15 cellular contexts compared by ENCODE assay signal in the genomic region with DNA sequence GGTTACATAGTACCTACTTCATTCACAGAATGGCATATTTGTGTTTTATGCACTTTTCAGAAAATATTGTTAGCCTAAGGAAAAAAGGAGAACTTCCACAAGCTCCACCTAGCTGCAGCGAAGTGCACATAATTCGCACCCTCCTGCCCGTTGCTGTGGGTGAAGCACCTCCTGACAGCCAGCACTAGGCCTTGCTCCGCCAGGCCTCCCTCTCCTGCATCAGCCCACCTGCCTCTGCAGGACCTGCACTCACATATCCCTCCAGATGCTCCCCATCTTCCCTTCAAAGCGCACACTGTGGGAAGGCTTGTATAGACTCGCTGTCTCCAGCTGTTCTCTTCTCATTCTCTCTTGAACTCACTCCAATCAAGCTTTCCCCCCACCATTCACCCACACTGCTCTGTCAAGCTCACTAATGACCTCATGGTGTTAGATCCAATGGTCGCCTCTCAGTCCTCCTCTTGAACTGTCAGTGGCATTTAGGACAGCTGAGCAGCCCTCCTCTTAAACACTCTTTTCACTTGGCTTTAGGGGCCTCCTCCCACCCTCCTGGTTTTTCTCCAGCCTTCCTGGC. TPM values are rescaled to one million over a fixed set of nuclear protein-coding genes. Genes with fewer than 3 reads are reported as not detected.
DNase-seq lines count a peak whose midpoint lies in the region; ATAC-seq, FAIRE-seq and TF ChIP-seq lines count a peak whose summit lies in the region.
"Had no signal": no experiment of that assay in that cellular context is flagged by ENCODE, and none has a peak within 500 bp of the region (broad histone marks: within the 10 kb centered on the region; RNA-seq: fewer than 3 reads in every experiment).

No MANE protein-coding gene starts in this region.

- H2BK15ac ChIP-seq in H9 (ENCODE audit: low read depth, low read length): no peak overlapping the region

- no peak overlapping the region for H3K4me3 ChIP-seq in Panc1 (ENCODE audit: low read depth in 2 of 2, low read length in 2 of 2)
- no peak overlapping the region for H3K4me3 ChIP-seq in HepG2 (replicated peaks in 1 of 3; ENCODE audit: insufficient read depth in 1 of 3, low read depth in 2 of 3, low read length in 3 of 3)
- H3K4me3 ChIP-seq: left ventricle myocardium inferior, SK-N-MC had no signal

- no peak overlapping the region for H2BK5ac ChIP-seq in H9 (ENCODE audit: insufficient read length, low read length)

- H3K79me1 ChIP-seq in H9 (ENCODE audit: insufficient read depth, low read depth, low read length, poor library complexity, severe bottlenecking): no peaks in the 10 kb centered on the region

- intact Hi-C loops in Panc1 (cut with micrococcal nuclease; ENCODE audit: unreplicated experiment): no loop called here
- intact Hi-C loops in HepG2 (cut with micrococcal nuclease; ENCODE audit: unreplicated experiment): no loop called here

- FAIRE-seq in HepG2 (lab: Jason Lieb, UNC): no peak

- no peak overlapping the region for H3K27ac ChIP-seq in H9 (ENCODE audit: insufficient read length, low read depth, low read length)
- no peak overlapping the region for H3K27ac ChIP-seq in Panc1 (ENCODE audit: low read length)
- H3K27ac ChIP-seq in HepG2 (ENCODE audit: extremely low read length, insufficient read depth, low read length): no peak overlapping the region
- H3K27ac ChIP-seq: left ventricle myocardium inferior, SK-N-MC, VCaP had no signal

- H3K9ac ChIP-seq in H9 (ENCODE audit: extremely low read depth, insufficient read length, low read length) (no peak overlapping the region), HepG2 (ENCODE audit: insufficient read depth, low read depth, low read length) (no peak overlapping the region)

- no peak overlapping the region for H4K91ac ChIP-seq in H9 (ENCODE audit: insufficient read length, low read depth, low read length)

- no peak overlapping the region for H3K27ac Mint-ChIP-seq in H9
- no peak overlapping the region for H3K27ac Mint-ChIP-seq in activated naive CD8-positive, alpha-beta T cell treated with anti-CD3 and anti-CD28 coated beads for 36 hours

- no peak overlapping the region for H3K18ac ChIP-seq in H9 (ENCODE audit: insufficient read length, low read depth, low read length)

- no peak for TF ChIP-seq RAD21 in HepG2 (CRISPR knock-in tag; IDR thresholded peaks at IDR 0.05)

- no peak overlapping the region for H2BK20ac ChIP-seq in H9 (ENCODE audit: low read depth, low read length, poor library complexity, severe bottlenecking)

- H3K36me3 ChIP-seq in Panc1 (ENCODE audit: control insufficient read depth, insufficient read depth, low read length) (no peaks in the 10 kb centered on the region), HepG2 (replicated peaks in 1 of 2; ENCODE audit: control insufficient read depth in 1 of 2, insufficient read depth in 2 of 2, low read length in 2 of 2) (no peaks in the 10 kb centered on the region)
- H3K36me3 ChIP-seq: left ventricle myocardium inferior had no signal

- no peak for TF ChIP-seq POLR2A in HepG2 (IDR thresholded peaks at IDR 0.05; ENCODE audit: insufficient read depth in 1 of 2, low read depth in 2 of 2, low read length in 2 of 2)

- H3K27me3 Mint-ChIP-seq in H9 (ENCODE audit: low read depth): peaks cover 54% of the 10 kb centered on the region
- peaks cover 22% of the 10 kb centered on the region for H3K27me3 Mint-ChIP-seq in activated naive CD8-positive, alpha-beta T cell treated with anti-CD3 and anti-CD28 coated beads for 36 hours

- H2AK5ac ChIP-seq in H9 (ENCODE audit: insufficient read length, low read length): no peak overlapping the region

- no peak overlapping the region for H3T11ph ChIP-seq in H9 (ENCODE audit: low read length)

- H3K4ac ChIP-seq in H9 (ENCODE audit: low read depth, low read length): no peak overlapping the region

- BruUV-seq in Panc1 (replicated peaks; lab: Mats Ljungman, UMichigan) (no TSS peak), HepG2 (replicated peaks; lab: Mats Ljungman, UMichigan) (no TSS peak)

- H3K9me3 Mint-ChIP-seq in H9: no peaks in the 10 kb centered on the region
- no peaks in the 10 kb centered on the region for H3K9me3 Mint-ChIP-seq in activated naive CD8-positive, alpha-beta T cell treated with anti-CD3 and anti-CD28 coated beads for 36 hours

- H3K79me2 ChIP-seq in H9 (ENCODE audit: insufficient read depth, low read length) (no peaks in the 10 kb centered on the region), HepG2 (ENCODE audit: insufficient read depth, low read length) (no peaks in the 10 kb centered on the region)

- DNase-seq in GDM1 (lab: John Stamatoyannopoulos, UW) (peak; percentile 26), H9 (no peak), Panc1 (ENCODE audit: low read depth, low spot score) (no peak), HepG2 (ENCODE audit: low spot score) (no peak), HT-29 (ENCODE audit: low spot score) (no peak)
- DNase-seq in activated naive CD8-positive, alpha-beta T cell treated with anti-CD3 and anti-CD28 coated beads for 36 hours: no peak
- DNase-seq in stimulated activated CD4-positive, alpha-beta T cell treated with anti-CD3 and anti-CD28 coated beads, Interleukin-2, amount 100 ng/mL, for 48 hours: no peak
- DNase-seq: C1 segment of cervical spinal cord; DMS79; left ventricle myocardium inferior; NCI-H1105 treated with DMSO at 0.1 percent for 48 hours; NCI-H446; stimulated activated CD4-positive, alpha-beta T cell treated with anti-CD3 and anti-CD28 coated beads, Interleukin-12 subunit alpha, Interleukin-12 subunit beta, amount 100 ng/mL, for 4 hours had no signal

- H3K23ac ChIP-seq in H9 (ENCODE audit: insufficient read length, low read depth, low read length): no peak overlapping the region

- H3K4me3 Mint-ChIP-seq in H9: no peak overlapping the region; a peak in 1 of 5 replicates
- no peak overlapping the region for H3K4me3 Mint-ChIP-seq in activated naive CD8-positive, alpha-beta T cell treated with anti-CD3 and anti-CD28 coated beads for 36 hours

- in situ Hi-C loops in Panc1 (cut with HindIII; ENCODE audit: low pct_unique_long_range_greater_than_20kb, low sequenced_read_pairs): no loop called here
- in situ Hi-C loops in HepG2 (cut with HindIII; ENCODE audit: extremely low pct_ligation_motif_present, low pct_unique_long_range_greater_than_20kb): no loop called here

- TF ChIP-seq EP300 in HepG2 (IDR thresholded peaks at IDR 0.05; ENCODE audit: low read depth in 2 of 2, low read length in 2 of 2): no peak
- TF ChIP-seq EP300 in HepG2 (CRISPR knock-in tag; IDR thresholded peaks at IDR 0.05; ENCODE audit: borderline replicate concordance): no peak

- H3K27me3 ChIP-seq in H9 (ENCODE audit: insufficient read depth, low read length) (no peaks in the 10 kb centered on the region), Panc1 (ENCODE audit: control insufficient read depth, insufficient read depth, low read length) (peaks cover 9% of the 10 kb centered on the region), HepG2 (ENCODE audit: control insufficient read depth in 1 of 2, insufficient read depth in 2 of 2, low read length in 2 of 2) (peaks cover 5 to 28% of the 10 kb centered on the region in 2 experiments; a peak in 3 of 5 replicates)

- ATAC-seq in Panc1: 0 out of 2 replicates have a peak, but pooled peaks have one; percentile 38
- peak; percentile 77 for ATAC-seq in HepG2

- no peak overlapping the region for H2AFZ ChIP-seq in H9 (ENCODE audit: low read length)
- H2AFZ ChIP-seq in HepG2 (ENCODE audit: low read length): no peak overlapping the region

- POLR2A ChIA-PET in Panc1 (lab: Charles Lee) (no interaction called here), HepG2 (lab: Yijun Ruan, JAX) (no interaction called here)

- H3K14ac ChIP-seq in H9 (ENCODE audit: insufficient read depth, low read length): no peak overlapping the region

- no peaks in the 10 kb centered on the region for H4K20me1 ChIP-seq in H9 (ENCODE audit: control insufficient read depth, insufficient read depth, insufficient read length)
- no peaks in the 10 kb centered on the region for H4K20me1 ChIP-seq in HepG2 (ENCODE audit: insufficient read depth, low read length)

- H3K36me3 Mint-ChIP-seq in H9 (ENCODE audit: insufficient read depth in 1 of 3, low read depth in 3 of 3): no peaks in the 10 kb centered on the region
- no peaks in the 10 kb centered on the region for H3K36me3 Mint-ChIP-seq in activated naive CD8-positive, alpha-beta T cell treated with anti-CD3 and anti-CD28 coated beads for 36 hours

- no peak overlapping the region for H4K5ac ChIP-seq in H9 (ENCODE audit: insufficient read length, low read depth, low read length)

- peaks cover 5% of the 10 kb centered on the region for H3K23me2 ChIP-seq in H9 (ENCODE audit: insufficient read length, low read depth, low read length, poor library complexity, severe bottlenecking)

- H3K9me3 ChIP-seq in H9 (ENCODE audit: control insufficient read depth, low read depth, low read length) (no peaks in the 10 kb centered on the region), Panc1 (ENCODE audit: control insufficient read depth, insufficient read depth, low read depth, low read length) (no peaks in the 10 kb centered on the region), HepG2 (ENCODE audit: low read length) (no peaks in the 10 kb centered on the region)
- H3K9me3 ChIP-seq: left ventricle myocardium inferior had no signal

- peaks cover 15 to 25% of the 10 kb centered on the region in 2 experiments for H3K4me1 Mint-ChIP-seq in H9
- H3K4me1 Mint-ChIP-seq in activated naive CD8-positive, alpha-beta T cell treated with anti-CD3 and anti-CD28 coated beads for 36 hours: peaks cover 6% of the 10 kb centered on the region

- CTCF ChIA-PET in Panc1 (lab: Charles Lee): interaction anchor here (0.6 kb wide), 1 partner anchor 241 kb away, joined by 4 read pairs; no protein-coding TSS in a partner anchor
- CTCF ChIA-PET in HepG2 (lab: Yijun Ruan, JAX; ENCODE audit: low intra/inter-chr PET ratio, low total read pairs): no interaction called here

- H3K4me1 ChIP-seq in H9 (ENCODE audit: insufficient read depth, low read length) (no peaks in the 10 kb centered on the region), Panc1 (ENCODE audit: control insufficient read depth, insufficient read depth, low read length) (no peaks in the 10 kb centered on the region), HepG2 (ENCODE audit: insufficient read depth, low read length) (peaks cover 12% of the 10 kb centered on the region)

- TF ChIP-seq CTCF in H9 (conservative IDR thresholded peaks at IDR 0.05) (peak; percentile 31; the same call in 1 of the 3 replicates), Panc1 (IDR thresholded peaks at IDR 0.05) (no peak; the same call in 1 of the 2 replicates), HepG2 (CRISPR knock-in tag; IDR thresholded peaks at IDR 0.05) (peak; percentile 21; the same call in 1 of the 2 replicates)

- H4K8ac ChIP-seq in H9 (replicated peaks; ENCODE audit: insufficient read length, low read depth, low read length): no peak overlapping the region

- no peak overlapping the region for H2BK120ac ChIP-seq in H9 (ENCODE audit: low read depth, low read length, poor library complexity, severe bottlenecking)

- H3K56ac ChIP-seq in H9 (ENCODE audit: insufficient read length, low read depth, low read length): no peak overlapping the region

- H3K4me2 ChIP-seq in H9 (ENCODE audit: insufficient read depth, insufficient read length, low read length): no peak overlapping the region
- H3K4me2 ChIP-seq in HepG2 (ENCODE audit: low read depth, low read length): no peak overlapping the region

- WGBS in H9 (ENCODE audit: extremely low coverage, insufficient read length, low lambda C conversion rate): no CpG with 5 or more reads among the region's 7 CpGs
- WGBS in HepG2 (ENCODE audit: low lambda C conversion rate): 45% methylated on average over 5 of the region's 7 CpGs

- H2BK12ac ChIP-seq in H9 (ENCODE audit: insufficient read length, low read depth, low read length): no peak overlapping the region

RNA-seq across cellular contexts. Expression of gene GRID1, which starts 20.7 kb away (rescaled TPM):
- total RNA-seq in H9 (2021) (0.35 TPM in 1 of 2 replicates, not detected in the other), Panc1 (2021; ENCODE audit: unreplicated experiment) (2.3 TPM), HepG2 (2016; rRNA removed; fragmentation: Illumina TruSeq; extraction: Trizol) (not detected in 2 replicates)
- polyA plus RNA-seq in Panc1 (2012; ENCODE audit: insufficient read length): 3.8 TPM
- not detected in 2 replicates for total RNA-seq in HepG2 (2016; cell fraction: cytosol; rRNA removed; fragmentation: Illumina TruSeq; extraction: Trizol; ENCODE audit: low read depth)
- not detected in 2 replicates for total RNA-seq in HepG2 (2016; cell fraction: insoluble cytoplasmic fraction; rRNA removed; fragmentation: Illumina TruSeq; extraction: Trizol)
- not detected in 2 replicates for total RNA-seq in HepG2 (2016; cell fraction: membrane; rRNA removed; fragmentation: Illumina TruSeq; extraction: Trizol)
- total RNA-seq in HepG2 (2016; cell fraction: nucleus; rRNA removed; fragmentation: Illumina TruSeq; extraction: Trizol): not detected in 2 replicates
- 0.03 and 0.05 TPM in 2 replicates for polyA plus RNA-seq in HepG2 (2011; rRNA removed)
- 0.01 and 0.03 TPM in 2 replicates for polyA plus RNA-seq in HepG2 (2011; cell fraction: cytosol; rRNA removed)
- not detected in 2 replicates for polyA plus RNA-seq in HepG2 (2011; cell fraction: nucleus; rRNA removed)
- polyA plus RNA-seq in HepG2 (2012): not detected in 2 replicates
- polyA plus RNA-seq in HepG2 (2016; cell fraction: cytosol; fragmentation: Illumina TruSeq; extraction: Trizol; ENCODE audit: low read depth): not detected in 2 replicates
- not detected in 2 replicates for polyA plus RNA-seq in HepG2 (2016; cell fraction: insoluble cytoplasmic fraction; fragmentation: Illumina TruSeq; extraction: Trizol; ENCODE audit: low read depth)
- polyA plus RNA-seq in HepG2 (2016; cell fraction: membrane; fragmentation: Illumina TruSeq; extraction: Trizol; ENCODE audit: low read depth): not detected in 2 replicates
- not detected in 2 replicates for polyA plus RNA-seq in HepG2 (2016; cell fraction: nucleus; fragmentation: Illumina TruSeq; extraction: Trizol; ENCODE audit: insufficient read depth, low read depth)
- polyA minus RNA-seq in HepG2 (2011; rRNA and poly(A)+ RNA removed; ENCODE audit: low replicate concordance): 5.3 TPM in 1 of 2 replicates, not detected in the other
- polyA minus RNA-seq in HepG2 (2011; cell fraction: cytosol; rRNA and poly(A)+ RNA removed): not detected in 2 replicates
- 0.25 TPM in 1 of 2 replicates, not detected in the other for polyA minus RNA-seq in HepG2 (2011; cell fraction: nucleus; rRNA and poly(A)+ RNA removed)
- total RNA-seq in activated naive CD8-positive, alpha-beta T cell treated with anti-CD3 and anti-CD28 coated beads for 36 hours: not detected
- not detected in 2 replicates for total RNA-seq in HT-29 (2014; rRNA removed; shearing (Covaris generic))
